In genomic region chr10:50497758-50498157, GRCh38 we compare ENCODE assay signal across 9 cellular contexts.
DNase-seq lines count a peak whose midpoint lies in the region; ATAC-seq, FAIRE-seq and TF ChIP-seq lines count a peak whose summit lies in the region.
"Had no signal": no experiment of that assay in that cellular context is flagged by ENCODE, and none has a peak within 500 bp of the region (broad histone marks: within the 10 kb centered on the region; RNA-seq: fewer than 3 reads in every experiment).

No MANE protein-coding gene starts in this region.

- no peak overlapping the region for H2AFZ ChIP-seq in astrocyte (ENCODE audit: low read depth, low read length)
- H2AFZ ChIP-seq in parathyroid adenoma: no peak overlapping the region

- H3K4me1 ChIP-seq in astrocyte (ENCODE audit: insufficient read depth, low read length): peaks cover 6% of the 10 kb centered on the region
- peaks cover 37% of the 10 kb centered on the region for H3K4me1 ChIP-seq in parathyroid adenoma

- H4K20me1 ChIP-seq in astrocyte (ENCODE audit: insufficient read depth, low read length): no peaks in the 10 kb centered on the region

- peak overlapping the region; percentile 54 for H3K27ac Mint-ChIP-seq in activated naive CD4-positive, alpha-beta T cell treated with anti-CD3 and anti-CD28 coated beads for 36 hours
- H3K27ac Mint-ChIP-seq in activated naive CD4-positive, alpha-beta T cell treated with anti-CD3 and anti-CD28 coated beads, Interleukin-2, amount 10 ng/mL, durations not matched to agents 7 days and 5 days: no peak overlapping the region
- H3K27ac Mint-ChIP-seq in astrocyte (ENCODE audit: unreplicated experiment): peak overlapping the region; percentile 43

- H3K36me3 ChIP-seq in astrocyte (ENCODE audit: insufficient read depth, low read length) (no peaks in the 10 kb centered on the region), parathyroid adenoma (ENCODE audit: control insufficient read depth, insufficient read depth, low read length) (no peaks in the 10 kb centered on the region)

- H3K4me3 Mint-ChIP-seq in activated naive CD4-positive, alpha-beta T cell treated with anti-CD3 and anti-CD28 coated beads for 36 hours: no peak overlapping the region
- no peak overlapping the region for H3K4me3 Mint-ChIP-seq in activated naive CD4-positive, alpha-beta T cell treated with anti-CD3 and anti-CD28 coated beads, Interleukin-2, amount 10 ng/mL, durations not matched to agents 7 days and 5 days
- peak overlapping the region; percentile 0 for H3K4me3 Mint-ChIP-seq in astrocyte (ENCODE audit: unreplicated experiment)

- H3K27me3 ChIP-seq in astrocyte (ENCODE audit: insufficient read depth, low read length): no peaks in the 10 kb centered on the region
- no peaks in the 10 kb centered on the region for H3K27me3 ChIP-seq in parathyroid adenoma (ENCODE audit: control insufficient read depth, insufficient read depth, low read length)

- H3K27me3 Mint-ChIP-seq in activated naive CD4-positive, alpha-beta T cell treated with anti-CD3 and anti-CD28 coated beads for 36 hours (ENCODE audit: low read depth): no peaks in the 10 kb centered on the region
- no peaks in the 10 kb centered on the region for H3K27me3 Mint-ChIP-seq in activated naive CD4-positive, alpha-beta T cell treated with anti-CD3 and anti-CD28 coated beads, Interleukin-2, amount 10 ng/mL, durations not matched to agents 7 days and 5 days
- H3K27me3 Mint-ChIP-seq in astrocyte (ENCODE audit: low read depth, unreplicated experiment): no peaks in the 10 kb centered on the region

- peak overlapping the region; percentile 7 for H3K4me3 ChIP-seq in astrocyte (ENCODE audit: insufficient read depth, low read depth, low read length)
- H3K4me3 ChIP-seq in parathyroid adenoma (ENCODE audit: low read depth, low read length): no peak overlapping the region

- peaks cover 20% of the 10 kb centered on the region for H3K36me3 Mint-ChIP-seq in activated naive CD4-positive, alpha-beta T cell treated with anti-CD3 and anti-CD28 coated beads for 36 hours (ENCODE audit: low read depth)
- peaks cover 13% of the 10 kb centered on the region for H3K36me3 Mint-ChIP-seq in activated naive CD4-positive, alpha-beta T cell treated with anti-CD3 and anti-CD28 coated beads, Interleukin-2, amount 10 ng/mL, durations not matched to agents 7 days and 5 days
- peaks cover 2% of the 10 kb centered on the region for H3K36me3 Mint-ChIP-seq in astrocyte (ENCODE audit: low read depth, unreplicated experiment)

- H3K4me1 Mint-ChIP-seq in activated naive CD4-positive, alpha-beta T cell treated with anti-CD3 and anti-CD28 coated beads for 36 hours (ENCODE audit: low read depth): peaks cover 42% of the 10 kb centered on the region
- H3K4me1 Mint-ChIP-seq in activated naive CD4-positive, alpha-beta T cell treated with anti-CD3 and anti-CD28 coated beads, Interleukin-2, amount 10 ng/mL, durations not matched to agents 7 days and 5 days: peaks cover 15% of the 10 kb centered on the region
- H3K4me1 Mint-ChIP-seq in astrocyte (ENCODE audit: low read depth, unreplicated experiment): peaks cover 12% of the 10 kb centered on the region

- CTCF ChIA-PET in activated naive CD4-positive, alpha-beta T cell treated with anti-CD3 and anti-CD28 coated beads for 36 hours (lab: Charles Lee): no interaction called here
- CTCF ChIA-PET in activated naive CD4-positive, alpha-beta T cell treated with anti-CD3 and anti-CD28 coated beads, Interleukin-2, amount 10 ng/mL, durations not matched to agents 7 days and 5 days (lab: Charles Lee): interaction anchor here (1.0 kb wide), 1 partner anchor 46 kb away, joined by 3 read pairs; no protein-coding TSS in a partner anchor

- H3K27ac ChIP-seq in astrocyte (ENCODE audit: low read depth, low read length): peak overlapping the region; percentile 28
- H3K27ac ChIP-seq in parathyroid adenoma: peak overlapping the region; percentile 34

- FAIRE-seq in astrocyte (lab: Jason Lieb, UNC): no peak
- FAIRE-seq: G401.6 had no signal

- H3K4me2 ChIP-seq in astrocyte (ENCODE audit: low read length) (peak overlapping the region; percentile 67), parathyroid adenoma (ENCODE audit: low read length) (no peak overlapping the region)

- TF ChIP-seq CTCF in astrocyte (IDR thresholded peaks at IDR 0.05; ENCODE audit: insufficient read depth, low read depth, low read length): no peak
- no peak for TF ChIP-seq CTCF in parathyroid adenoma (IDR thresholded peaks at IDR 0.05)

- peak; percentile 83 for ATAC-seq in HG03064 (IDR thresholded peaks at IDR 0.05; ENCODE audit: low read depth, unreplicated experiment)

- no peak for DNase-seq in activated naive CD4-positive, alpha-beta T cell treated with anti-CD3 and anti-CD28 coated beads for 36 hours
- no peak for DNase-seq in activated naive CD4-positive, alpha-beta T cell treated with anti-CD3 and anti-CD28 coated beads, Interleukin-2, amount 10 ng/mL, durations not matched to agents 7 days and 5 days
- peak; percentile 84 for DNase-seq in astrocyte (ENCODE audit: low read depth)
- no peak for DNase-seq in mucosa of gallbladder (ENCODE audit: low spot score)
- DNase-seq in NCI-H774 (lab: John Stamatoyannopoulos, UW): no peak
- no peak for DNase-seq in NCI-H82 treated with DMSO at 0.1 percent for 48 hours (lab: John Stamatoyannopoulos, UW; ENCODE audit: unreplicated experiment)

- H3K9me3 Mint-ChIP-seq in activated naive CD4-positive, alpha-beta T cell treated with anti-CD3 and anti-CD28 coated beads for 36 hours: peaks cover 4% of the 10 kb centered on the region
- H3K9me3 Mint-ChIP-seq in activated naive CD4-positive, alpha-beta T cell treated with anti-CD3 and anti-CD28 coated beads, Interleukin-2, amount 10 ng/mL, durations not matched to agents 7 days and 5 days: peaks cover 3% of the 10 kb centered on the region
- H3K9me3 Mint-ChIP-seq in astrocyte (ENCODE audit: unreplicated experiment): no peaks in the 10 kb centered on the region

- intact Hi-C loops in activated naive CD4-positive, alpha-beta T cell treated with anti-CD3 and anti-CD28 coated beads for 36 hours (cut with micrococcal nuclease): loop anchor here (1.0 kb wide), 2 partner anchors 11 to 65 kb away; no protein-coding TSS in a partner anchor

- no peaks in the 10 kb centered on the region for H3K9me3 ChIP-seq in astrocyte (ENCODE audit: insufficient read depth, low read depth, low read length)
- no peaks in the 10 kb centered on the region for H3K9me3 ChIP-seq in parathyroid adenoma (ENCODE audit: control insufficient read depth, low read length)

- no peaks in the 10 kb centered on the region for H3K79me2 ChIP-seq in astrocyte (ENCODE audit: insufficient read depth, low read length)
- H3K79me2 ChIP-seq in parathyroid adenoma: peaks cover 21% of the 10 kb centered on the region

- H3K9ac ChIP-seq in astrocyte (ENCODE audit: low read length) (peak overlapping the region; percentile 60), parathyroid adenoma (no peak overlapping the region)
